Comparison of ENCODE assay signal across 28 cellular contexts in genomic region chr6:151634336-151634720, GRCh38.
"Had no signal": no experiment of that assay in that cellular context is flagged by ENCODE, and none has a peak within 500 bp of the region (broad histone marks: within the 10 kb centered on the region; RNA-seq: fewer than 3 reads in every experiment).

No MANE protein-coding gene starts in this region.

- H3K36me3 ChIP-seq: adrenal gland, colonic mucosa, esophagus squamous epithelium, gastroesophageal sphincter, heart right ventricle, WERI-Rb-1 had no signal

- H3K4me1 Mint-ChIP-seq: activated B cell treated with CpG ODN at 0.5 μM for 24 hours; activated CD4-positive, alpha-beta memory T cell treated with anti-CD3 and anti-CD28 coated beads, Interleukin-2, amount 10 ng/mL, durations not matched to agents 7 days and 5 days; activated CD4-positive, alpha-beta T cell treated with anti-CD3 and anti-CD28 coated beads, Interleukin-2, amount 10 ng/mL, durations not matched to agents 7 days and 5 days; activated CD8-positive, alpha-beta memory T cell treated with anti-CD3 and anti-CD28 coated beads, Interleukin-2, amount 10 ng/mL, durations not matched to agents 7 days and 5 days; T-helper 17 cell had no signal

- H3K9me3 ChIP-seq: adrenal gland, body of pancreas, colonic mucosa, esophagus squamous epithelium had no signal

- H3K27ac ChIP-seq: adrenal gland, body of pancreas, colonic mucosa, epithelial cell of prostate, esophagus squamous epithelium, gastroesophageal sphincter, heart right ventricle, WERI-Rb-1 had no signal

- DNase-seq: activated B cell treated with CpG ODN at 0.5 μM for 24 hours; activated CD4-positive, alpha-beta memory T cell treated with anti-CD3 and anti-CD28 coated beads, Interleukin-2, amount 10 ng/mL, durations not matched to agents 7 days and 5 days; activated CD4-positive, alpha-beta T cell treated with anti-CD3 and anti-CD28 coated beads, Interleukin-2, amount 10 ng/mL, durations not matched to agents 7 days and 5 days; activated CD4-positive, alpha-beta T cell treated with anti-CD3 and anti-CD28 coated beads, Interleukin-2, amount 50 U/mL, for 4 hours; activated CD8-positive, alpha-beta memory T cell treated with anti-CD3 and anti-CD28 coated beads, Interleukin-2, amount 10 ng/mL, durations not matched to agents 7 days and 5 days; activated CD8-positive, alpha-beta memory T cell treated with anti-CD3 and anti-CD28 coated beads, Interleukin-2, amount 50 U/mL, for 4 hours; activated effector memory CD4-positive, alpha-beta T cell treated with Interleukin-2 at 50 U/mL for 16 hours; activated gamma-delta T cell treated with Interleukin-2 at 50 U/mL for 16 hours; activated naive CD4-positive, alpha-beta T cell treated with Interleukin-2 at 50 U/mL for 16 hours; activated T-cell treated with anti-CD3 and anti-CD28 coated beads, Interleukin-2, amount 50 U/mL, for 48 hours; adrenal gland; amygdala; aorta; caudate nucleus; colonic mucosa; effector CD8-positive, alpha-beta T cell; esophagus squamous epithelium; foreskin melanocyte; heart right ventricle; T-helper 17 cell; T1000; WERI-Rb-1 had no signal

- H3K4me1 ChIP-seq: adrenal gland, colonic mucosa, gastroesophageal sphincter had no signal

- H3K4me3 ChIP-seq: adrenal gland, body of pancreas, colonic mucosa, esophagus squamous epithelium, gastroesophageal sphincter, heart right ventricle had no signal

- H3K27ac Mint-ChIP-seq: activated B cell treated with CpG ODN at 0.5 μM for 24 hours; activated CD4-positive, alpha-beta memory T cell treated with anti-CD3 and anti-CD28 coated beads, Interleukin-2, amount 10 ng/mL, durations not matched to agents 7 days and 5 days; activated CD4-positive, alpha-beta T cell treated with anti-CD3 and anti-CD28 coated beads, Interleukin-2, amount 10 ng/mL, durations not matched to agents 7 days and 5 days; activated CD8-positive, alpha-beta memory T cell treated with anti-CD3 and anti-CD28 coated beads, Interleukin-2, amount 10 ng/mL, durations not matched to agents 7 days and 5 days; activated naive CD4-positive, alpha-beta T cell treated with anti-CD3 and anti-CD28 coated beads, Interleukin-2, amount 50 U/mL, for 72 hours; T-helper 17 cell; T-helper 2 cell treated with Interferon-gamma antibody and Interleukin-4, amounts not matched to agents 5 μg/mL and 100 μg/mL, for 36 hours had no signal

- H3K9me3 Mint-ChIP-seq: activated CD4-positive, alpha-beta memory T cell treated with anti-CD3 and anti-CD28 coated beads, Interleukin-2, amount 10 ng/mL, durations not matched to agents 7 days and 5 days had no signal

- ATAC-seq: activated CD8-positive, alpha-beta memory T cell treated with anti-CD3 and anti-CD28 coated beads, Interleukin-2, amount 10 ng/mL, durations not matched to agents 7 days and 5 days; gastroesophageal sphincter; heart right ventricle; SK-N-SH treated with all-trans-retinoic acid at 6 μM for 48 hours; T-helper 17 cell had no signal

- H3K4me3 Mint-ChIP-seq: activated B cell treated with CpG ODN at 0.5 μM for 24 hours; activated CD4-positive, alpha-beta memory T cell treated with anti-CD3 and anti-CD28 coated beads, Interleukin-2, amount 10 ng/mL, durations not matched to agents 7 days and 5 days; activated CD4-positive, alpha-beta T cell treated with anti-CD3 and anti-CD28 coated beads, Interleukin-2, amount 10 ng/mL, durations not matched to agents 7 days and 5 days; activated CD8-positive, alpha-beta memory T cell treated with anti-CD3 and anti-CD28 coated beads, Interleukin-2, amount 10 ng/mL, durations not matched to agents 7 days and 5 days; T-helper 17 cell; T-helper 2 cell treated with Interferon-gamma antibody and Interleukin-4, amounts not matched to agents 5 μg/mL and 100 μg/mL, for 36 hours had no signal

- H3K27me3 ChIP-seq: adrenal gland, body of pancreas, colonic mucosa, esophagus squamous epithelium, gastroesophageal sphincter, heart right ventricle had no signal

- H3K36me3 Mint-ChIP-seq: activated CD8-positive, alpha-beta memory T cell treated with anti-CD3 and anti-CD28 coated beads, Interleukin-2, amount 10 ng/mL, durations not matched to agents 7 days and 5 days had no signal
